1 cellular context compared by ENCODE assay signal in genomic region chr12:49998453-49998852, GRCh38.
TF ChIP-seq lines count a peak whose summit lies in the region.

No MANE protein-coding gene starts in this region.

TF ChIP-seq in endothelial cell of umbilical vein, 7 proteins besides CTCF, POLR2A, EP300 and RAD21:
- TF ChIP-seq, protein P1, sequence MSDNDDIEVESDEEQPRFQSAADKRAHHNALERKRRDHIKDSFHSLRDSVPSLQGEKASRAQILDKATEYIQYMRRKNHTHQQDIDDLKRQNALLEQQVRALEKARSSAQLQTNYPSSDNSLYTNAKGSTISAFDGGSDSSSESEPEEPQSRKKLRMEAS (IDR thresholded peaks at IDR 0.05; ENCODE audit: insufficient read depth, insufficient read length) = no peak
- no peak for TF ChIP-seq JUN (IDR thresholded peaks at IDR 0.05; ENCODE audit: borderline replicate concordance, insufficient read depth, insufficient read length, low read depth)
- no peak for TF ChIP-seq POLR2AphosphoS5 (IDR thresholded peaks at IDR 0.05; ENCODE audit: insufficient read depth, low read depth, low read length)
- no peak for TF ChIP-seq MYC (IDR thresholded peaks at IDR 0.05; ENCODE audit: low read depth, low read length)
- TF ChIP-seq EZH2 (IDR thresholded peaks at IDR 0.05; ENCODE audit: borderline replicate concordance, low read depth, low read length, severe bottlenecking) = no peak
- TF ChIP-seq GATA2 (IDR thresholded peaks at IDR 0.05; ENCODE audit: insufficient read depth, insufficient read length, low read depth, low read length) = no peak
- no peak for TF ChIP-seq FOS (IDR thresholded peaks at IDR 0.05; ENCODE audit: borderline replicate concordance, insufficient read depth, low read length)
